Comparison of ENCODE assay signal across 8 cellular contexts in genomic region chr20:37276494-37277252, GRCh38. TPM values are rescaled to one million over a fixed set of nuclear protein-coding genes. Genes with fewer than 3 reads are reported as not detected.
DNase-seq lines count a peak whose midpoint lies in the region; ATAC-seq and TF ChIP-seq lines count a peak whose summit lies in the region.

No MANE protein-coding gene starts in this region.

- intact Hi-C loops in activated naive CD4-positive, alpha-beta T cell treated with anti-CD3 and anti-CD28 coated beads for 36 hours (cut with micrococcal nuclease) = loop anchor here (2.0 kb wide), 1 partner anchor 108 kb away; no protein-coding TSS in a partner anchor
- intact Hi-C loops in ovary (cut with DNase I) = loop anchor here in 1 of 4 donors (2.0 kb wide), 1 partner anchor 108 kb away; no protein-coding TSS in a partner anchor

- ATAC-seq in HG02938 (IDR thresholded peaks at IDR 0.05; ENCODE audit: unreplicated experiment) (peak; percentile 52), HG03469 (IDR thresholded peaks at IDR 0.05; ENCODE audit: unreplicated experiment) (no peak), GM18868 (IDR thresholded peaks at IDR 0.05; ENCODE audit: unreplicated experiment) (no peak)

- H3K4me3 ChIP-seq in epithelial cell of proximal tubule (ENCODE audit: low read depth, low read length) (no peak overlapping the region), ovary (no peak overlapping the region)

- no peak for TF ChIP-seq EP300 in ovary (IDR thresholded peaks at IDR 0.05)

- no peaks in the 10 kb centered on the region for H3K9me3 ChIP-seq in ovary

- TF ChIP-seq CTCF in epithelial cell of proximal tubule (conservative IDR thresholded peaks at IDR 0.05; ENCODE audit: low read depth, low read length) (peak; percentile 58), ovary (IDR thresholded peaks at IDR 0.05) (peak in 2 of 3 donors; percentile 17 to 41)

- no peaks in the 10 kb centered on the region for H3K27me3 ChIP-seq in ovary

- peaks cover 7% of the 10 kb centered on the region for H3K4me1 Mint-ChIP-seq in activated naive CD4-positive, alpha-beta T cell treated with anti-CD3 and anti-CD28 coated beads for 36 hours (ENCODE audit: low read depth)

- no peaks in the 10 kb centered on the region for H3K27me3 Mint-ChIP-seq in activated naive CD4-positive, alpha-beta T cell treated with anti-CD3 and anti-CD28 coated beads for 36 hours (ENCODE audit: low read depth)

- CTCF ChIA-PET in activated naive CD4-positive, alpha-beta T cell treated with anti-CD3 and anti-CD28 coated beads for 36 hours (lab: Charles Lee) = interaction anchor here (0.5 to 2.3 kb wide), 12 partner anchors 8 to 1152 kb away, joined by 3 to 11 read pairs (median 4); partner anchors contain the start of gene MANBAL

- H3K36me3 Mint-ChIP-seq in activated naive CD4-positive, alpha-beta T cell treated with anti-CD3 and anti-CD28 coated beads for 36 hours (ENCODE audit: low read depth) = no peaks in the 10 kb centered on the region

- no peak overlapping the region for H3K4me3 Mint-ChIP-seq in activated naive CD4-positive, alpha-beta T cell treated with anti-CD3 and anti-CD28 coated beads for 36 hours

- peak; percentile 49 for DNase-seq in activated naive CD4-positive, alpha-beta T cell treated with anti-CD3 and anti-CD28 coated beads for 36 hours
- DNase-seq in activated naive CD4-positive, alpha-beta T cell (lab: John Stamatoyannopoulos, UW) = no peak
- DNase-seq in RPMI8226 = peak; percentile 90
- no peak for DNase-seq in epithelial cell of proximal tubule (ENCODE audit: low read depth)
- peak; percentile 84 to 87 (median 86) for DNase-seq in ovary

- TF ChIP-seq POLR2A in ovary (IDR thresholded peaks at IDR 0.05) = peak; percentile 20

- H3K27ac Mint-ChIP-seq in activated naive CD4-positive, alpha-beta T cell treated with anti-CD3 and anti-CD28 coated beads for 36 hours = no peak overlapping the region

- H3K36me3 ChIP-seq in ovary = no peaks in the 10 kb centered on the region

- H3K27ac ChIP-seq in ovary = peak overlapping the region; percentile 79 to 85

- peaks cover 5% of the 10 kb centered on the region for H3K4me1 ChIP-seq in ovary (ENCODE audit: insufficient read depth)

- WGBS in ovary, 3 donors = 5 to 8% (median 6%) methylated on average over 15 of the region's 15 CpGs

- no peaks in the 10 kb centered on the region for H3K9me3 Mint-ChIP-seq in activated naive CD4-positive, alpha-beta T cell treated with anti-CD3 and anti-CD28 coated beads for 36 hours

RNA-seq across cellular contexts. Expression of gene MANBAL, which starts 12.8 kb away (rescaled TPM):
- 10 to 100 TPM in 1 of 2 experiments, 1 to 10 TPM in 1; 9.4 to 10.4 TPM for total RNA-seq in activated naive CD4-positive, alpha-beta T cell treated with anti-CD3 and anti-CD28 coated beads for 36 hours
- total RNA-seq in epithelial cell of proximal tubule (18.7 and 41.6 TPM in 2 replicates), ovary (10 to 100 TPM; 27.1 to 66.0 (median 52.1) TPM)
- 10 to 100 TPM; 73.7 to 89.2 TPM for polyA plus RNA-seq in ovary

RNA-seq across cellular contexts. Expression of gene GHRH, which starts 15.1 kb away (rescaled TPM):
- total RNA-seq in activated naive CD4-positive, alpha-beta T cell treated with anti-CD3 and anti-CD28 coated beads for 36 hours = not detected
- not detected in 2 replicates for total RNA-seq in epithelial cell of proximal tubule
- not detected for total RNA-seq in ovary
- not detected for polyA plus RNA-seq in ovary

Comparison
In these comparisons a context has a peak if more than half of its experiments do, and no peak if none do; other contexts are left out.
1. DNase-seq: peak in activated naive CD4-positive, alpha-beta T cell treated with anti-CD3 and anti-CD28 coated beads for 36 hours (single experiment), RPMI8226 (single experiment) and ovary (5 of 5); none in activated naive CD4-positive, alpha-beta T cell (0 of 4) and epithelial cell of proximal tubule (single experiment).